16 cellular contexts compared by ENCODE assay signal in genomic region chr1:22801347-22801746, GRCh38.
DNase-seq lines count a peak whose midpoint lies in the region; ATAC-seq, FAIRE-seq and TF ChIP-seq lines count a peak whose summit lies in the region.
"Had no signal": no experiment of that assay in that cellular context is flagged by ENCODE, and none has a peak within 500 bp of the region (broad histone marks: within the 10 kb centered on the region; RNA-seq: fewer than 3 reads in every experiment).

No MANE protein-coding gene starts in this region.

- H3K14ac ChIP-seq in neuronal stem cell (ENCODE audit: low read length), result no peak overlapping the region

- H3K36me3 ChIP-seq in HUES64 (ENCODE audit: insufficient read depth, low read length) (no peaks in the 10 kb centered on the region), ectodermal cell (ENCODE audit: control insufficient read depth, insufficient read depth, low read length) (no peaks in the 10 kb centered on the region), HepG2 (replicated peaks in 1 of 2; ENCODE audit: control insufficient read depth in 1 of 2, insufficient read depth in 2 of 2, low read length in 2 of 2) (no peaks in the 10 kb centered on the region), neuronal stem cell (replicated peaks in 1 of 2; ENCODE audit: control insufficient read depth in 2 of 2, insufficient read depth in 2 of 2, low read length in 2 of 2) (no peaks in the 10 kb centered on the region), kidney (ENCODE audit: control insufficient read depth in 1 of 2, insufficient read depth in 2 of 2, low read length in 2 of 2) (no peaks in the 10 kb centered on the region), upper lobe of left lung (no peaks in the 10 kb centered on the region)
- H3K36me3 ChIP-seq: BE2C had no signal

- TF ChIP-seq EP300 in HepG2 (IDR thresholded peaks at IDR 0.05; ENCODE audit: low read depth in 2 of 2, low read length in 2 of 2) (no peak), HepG2 (CRISPR knock-in tag; IDR thresholded peaks at IDR 0.05; ENCODE audit: borderline replicate concordance) (no peak), upper lobe of left lung (IDR thresholded peaks at IDR 0.05) (no peak)

- no peak overlapping the region for H4K8ac ChIP-seq in neuronal stem cell (ENCODE audit: low read depth, low read length)

- H2AK5ac ChIP-seq in neuronal stem cell (ENCODE audit: low read depth, low read length), result peak overlapping the region; percentile 84

- no peak overlapping the region for H2BK5ac ChIP-seq in neuronal stem cell (ENCODE audit: low read length)

- BruUV-seq in HepG2 (replicated peaks; lab: Mats Ljungman, UMichigan), result no TSS peak

- H3K27ac ChIP-seq in HUES64 (ENCODE audit: low read depth, low read length) (no peak overlapping the region), ectodermal cell (ENCODE audit: insufficient read depth, low read depth, low read length, poor library complexity, severe bottlenecking) (peak overlapping the region; percentile 79), HepG2 (ENCODE audit: extremely low read length, insufficient read depth, low read length) (no peak overlapping the region), neuronal stem cell (replicated peaks; ENCODE audit: low read length) (peak overlapping the region; percentile 74), kidney (ENCODE audit: low read depth in 2 of 2, low read length in 2 of 2) (no peak overlapping the region), upper lobe of left lung (no peak overlapping the region)
- H3K27ac ChIP-seq: A549, C4-2B had no signal

- CTCF ChIA-PET in HepG2 (lab: Yijun Ruan, JAX; ENCODE audit: low intra/inter-chr PET ratio, low total read pairs), result no interaction called here

- TF ChIP-seq RAD21 in HepG2 (CRISPR knock-in tag; IDR thresholded peaks at IDR 0.05), result no peak

- peaks cover 34% of the 10 kb centered on the region for H3K4me1 ChIP-seq in HUES64 (ENCODE audit: insufficient read depth, low read length)
- peaks cover 69% of the 10 kb centered on the region for H3K4me1 ChIP-seq in ectodermal cell (ENCODE audit: control insufficient read depth, insufficient read depth, low read length)
- no peaks in the 10 kb centered on the region for H3K4me1 ChIP-seq in HepG2 (ENCODE audit: insufficient read depth, low read length)
- H3K4me1 ChIP-seq in neuronal stem cell (ENCODE audit: control insufficient read depth in 2 of 2, insufficient read depth in 1 of 2, low read depth in 1 of 2, low read length in 2 of 2), result peaks cover 46 to 70% of the 10 kb centered on the region in 2 donors
- H3K4me1 ChIP-seq in kidney (ENCODE audit: control insufficient read depth in 1 of 2, insufficient read depth in 1 of 2, low read depth in 1 of 2, low read length in 2 of 2), result no peaks in the 10 kb centered on the region
- H3K4me1 ChIP-seq in upper lobe of left lung, result no peaks in the 10 kb centered on the region
- H3K4me1 ChIP-seq: A549, BE2C had no signal

- H3K4me2 ChIP-seq in HepG2 (ENCODE audit: low read depth, low read length) (no peak overlapping the region), neuronal stem cell (ENCODE audit: insufficient read depth, low read length, poor library complexity, severe bottlenecking) (no peak overlapping the region)
- H3K4me2 ChIP-seq: A549 had no signal

- no peak overlapping the region for H3K4me3 ChIP-seq in HUES64 (ENCODE audit: low read length)
- no peak overlapping the region for H3K4me3 ChIP-seq in ectodermal cell (ENCODE audit: insufficient read depth, low read depth, low read length)
- no peak overlapping the region for H3K4me3 ChIP-seq in HepG2 (replicated peaks in 1 of 3; ENCODE audit: insufficient read depth in 1 of 3, low read depth in 2 of 3, low read length in 3 of 3)
- H3K4me3 ChIP-seq in neuronal stem cell (ENCODE audit: low read length in 2 of 2), result no peak overlapping the region
- no peak overlapping the region for H3K4me3 ChIP-seq in kidney (ENCODE audit: low read length in 2 of 2)
- no peak overlapping the region for H3K4me3 ChIP-seq in upper lobe of left lung
- H3K4me3 ChIP-seq: A549 had no signal

- no peaks in the 10 kb centered on the region for H3K79me2 ChIP-seq in HepG2 (ENCODE audit: insufficient read depth, low read length)

- H2AFZ ChIP-seq in HepG2 (ENCODE audit: low read length) (no peak overlapping the region), neuronal stem cell (ENCODE audit: low read length) (peak overlapping the region; percentile 26)

- no peaks in the 10 kb centered on the region for H4K20me1 ChIP-seq in HepG2 (ENCODE audit: insufficient read depth, low read length)

- no peak for DNase-seq in HepG2 (ENCODE audit: low spot score)
- DNase-seq in neuronal stem cell (ENCODE audit: low spot score), result no peak
- no peak for DNase-seq in kidney
- DNase-seq in hippocampal formation (lab: John Stamatoyannopoulos, UW), result no peak
- DNase-seq in EL, result no peak
- no peak for DNase-seq in upper lobe of left lung
- DNase-seq: BE2C; CD4-positive, alpha-beta memory T cell; DMS79 had no signal

- H4K91ac ChIP-seq in neuronal stem cell (ENCODE audit: low read depth, low read length, poor library complexity), result no peak overlapping the region

- H2BK12ac ChIP-seq in neuronal stem cell (ENCODE audit: low read length), result peak overlapping the region; percentile 30

- intact Hi-C loops in HepG2 (cut with micrococcal nuclease; ENCODE audit: unreplicated experiment) (no loop called here), kidney (cut with DNase I) (no loop called here)

- H2BK15ac ChIP-seq in neuronal stem cell (ENCODE audit: low read length), result peak overlapping the region; percentile 13

- no peak overlapping the region for H2BK120ac ChIP-seq in neuronal stem cell (ENCODE audit: low read depth, low read length)

- no peak overlapping the region for H3K4ac ChIP-seq in neuronal stem cell (ENCODE audit: low read length)

- TF ChIP-seq POLR2A in HepG2 (IDR thresholded peaks at IDR 0.05; ENCODE audit: insufficient read depth in 1 of 2, low read depth in 2 of 2, low read length in 2 of 2), result no peak
- TF ChIP-seq POLR2A in upper lobe of left lung (IDR thresholded peaks at IDR 0.05), result no peak

- POLR2A ChIA-PET in HepG2 (lab: Yijun Ruan, JAX), result no interaction called here

- no peaks in the 10 kb centered on the region for H3K9me3 ChIP-seq in HUES64 (ENCODE audit: insufficient read depth, low read depth, low read length)
- H3K9me3 ChIP-seq in ectodermal cell (ENCODE audit: control insufficient read depth, low read length), result no peaks in the 10 kb centered on the region
- no peaks in the 10 kb centered on the region for H3K9me3 ChIP-seq in HepG2 (ENCODE audit: low read length)
- peaks cover 0 to 2% of the 10 kb centered on the region in 2 donors for H3K9me3 ChIP-seq in neuronal stem cell (replicated peaks in 1 of 2; ENCODE audit: control insufficient read depth in 2 of 2, insufficient read depth in 1 of 2, low read depth in 1 of 2, low read length in 2 of 2)
- no peaks in the 10 kb centered on the region for H3K9me3 ChIP-seq in kidney (ENCODE audit: control insufficient read depth in 1 of 2, low read length in 2 of 2)
- no peaks in the 10 kb centered on the region for H3K9me3 ChIP-seq in upper lobe of left lung
- H3K9me3 ChIP-seq: A549, BE2C had no signal

- H3K79me1 ChIP-seq in neuronal stem cell (ENCODE audit: low read depth, low read length), result peaks cover 2% of the 10 kb centered on the region

- H3K18ac ChIP-seq in neuronal stem cell (ENCODE audit: low read length), result peak overlapping the region; percentile 83

- no peaks in the 10 kb centered on the region for H3K27me3 ChIP-seq in HUES64 (ENCODE audit: insufficient read depth, low read length)
- H3K27me3 ChIP-seq in ectodermal cell (ENCODE audit: control insufficient read depth, insufficient read depth, low read length, poor library complexity, severe bottlenecking), result no peaks in the 10 kb centered on the region
- peaks cover 0 to 14% of the 10 kb centered on the region in 2 experiments; a peak in 2 of 5 replicates for H3K27me3 ChIP-seq in HepG2 (ENCODE audit: control insufficient read depth in 1 of 2, insufficient read depth in 2 of 2, low read length in 2 of 2)
- no peaks in the 10 kb centered on the region for H3K27me3 ChIP-seq in neuronal stem cell (ENCODE audit: control insufficient read depth in 3 of 3, insufficient read depth in 3 of 3, low read depth in 1 of 3, low read length in 3 of 3)
- no peaks in the 10 kb centered on the region for H3K27me3 ChIP-seq in upper lobe of left lung
- H3K27me3 ChIP-seq: BE2C had no signal

- no peak for FAIRE-seq in HepG2 (lab: Jason Lieb, UNC)
- no peak for FAIRE-seq in kidney (lab: Jason Lieb, UNC)
- FAIRE-seq: A549, G401.6, GM12891, H54 had no signal

- in situ Hi-C loops in HepG2 (cut with HindIII; ENCODE audit: extremely low pct_ligation_motif_present, low pct_unique_long_range_greater_than_20kb), result no loop called here

- WGBS in HUES64, result 92% methylated on average over 9 of the region's 9 CpGs
- 88 to 89% methylated on average over 9 of the region's 9 CpGs for WGBS in ectodermal cell, 2 experiments
- whole genome bisulfite sequencing in HepG2 (ENCODE audit: low lambda C conversion rate), result 55% methylated on average over 8 of the region's 9 CpGs
- WGBS in neuronal stem cell (ENCODE audit: extremely low coverage in 2 of 2, insufficient read length in 2 of 2, insufficient replicate concordance in 1 of 2), 2 donors, result no CpG with 5 or more reads among the region's 9 CpGs
- 88 to 91% methylated on average over 3 to 9 of the region's 9 CpGs for WGBS in upper lobe of left lung, 2 donors

- TF ChIP-seq CTCF in HepG2 (CRISPR knock-in tag; IDR thresholded peaks at IDR 0.05), result no peak
- TF ChIP-seq CTCF in kidney (IDR thresholded peaks at IDR 0.05; ENCODE audit: borderline replicate concordance, extremely low read depth, insufficient read depth), result no peak
- TF ChIP-seq CTCF in upper lobe of left lung (IDR thresholded peaks at IDR 0.05), result no peak

- H3K9ac ChIP-seq in HUES64 (ENCODE audit: low read depth, low read length) (0 out of 2 replicates have a peak overlapping the region, but pooled peaks have one; percentile 31), HepG2 (ENCODE audit: insufficient read depth, low read depth, low read length) (no peak overlapping the region), neuronal stem cell (ENCODE audit: low read depth, low read length, poor library complexity) (no peak overlapping the region), kidney (ENCODE audit: low read length in 2 of 2) (no peak overlapping the region)

- ATAC-seq in HepG2, result no peak
- no peak for ATAC-seq in upper lobe of left lung (ENCODE audit: low FRiP score in 2 of 2)
- ATAC-seq: A549 had no signal

- no peak overlapping the region for H3K23ac ChIP-seq in neuronal stem cell (ENCODE audit: low read depth, low read length, poor library complexity)

TF ChIP-seq in HepG2, 621 proteins besides CTCF, POLR2A, EP300 and RAD21 (continues in another document):
- TF ChIP-seq IKZF5 (CRISPR knock-in tag; IDR thresholded peaks at IDR 0.05), result no peak

Comparison
In these comparisons a context has a peak if more than half of its experiments do, and no peak if none do; other contexts are left out.
1. H3K27ac ChIP-seq: peak in ectodermal cell (single experiment) and neuronal stem cell (single experiment); none in HUES64 (single experiment), HepG2 (single experiment), kidney (0 of 2) and upper lobe of left lung (0 of 4).